8 cellular contexts compared by ENCODE assay signal in genomic region chr1:228165372-228166169, GRCh38. TPM values are rescaled to one million over a fixed set of nuclear protein-coding genes. Genes with fewer than 3 reads are reported as not detected.
DNase-seq lines count a peak whose midpoint lies in the region; TF ChIP-seq lines count a peak whose summit lies in the region.

TSS of gene IBA57 (plus strand) at chr1:228165804. CDS start at chr1:228165817, 13 bp downstream.

- peak within 1 kb of the TSS; percentile 94 for H3K4me3 Mint-ChIP-seq in neural crest cell

- no peaks in the 10 kb centered on the region for H3K36me3 Mint-ChIP-seq in neural crest cell (ENCODE audit: low read depth)

- H4K20me1 ChIP-seq in Loucy (ENCODE audit: insufficient read depth, low read length, poor library complexity, severe bottlenecking): peaks cover 9% of the 10 kb centered on the region

- no peaks in the 10 kb centered on the region for H3K9me3 ChIP-seq in Loucy (ENCODE audit: insufficient read depth, low read depth, low read length)
- no peaks in the 10 kb centered on the region for H3K9me3 ChIP-seq in stomach smooth muscle (ENCODE audit: control insufficient read depth in 2 of 2, low read length in 2 of 2)

- H3K27me3 ChIP-seq in H7 (ENCODE audit: control insufficient read depth, insufficient read depth, low read length): no peaks in the 10 kb centered on the region
- H3K27me3 ChIP-seq in Loucy (ENCODE audit: insufficient read depth, low read length, poor library complexity, severe bottlenecking): no peaks in the 10 kb centered on the region
- H3K27me3 ChIP-seq in stomach smooth muscle (ENCODE audit: control insufficient read depth in 1 of 2, insufficient read depth in 2 of 2, low read length in 2 of 2): peaks cover 6 to 10% of the 10 kb centered on the region in 2 donors

- TF ChIP-seq POLR2A in Raji (IDR thresholded peaks at IDR 0.05; ENCODE audit: insufficient read depth, low read depth, low read length): peak; percentile 91

- peak; percentile 99 for DNase-seq in G401 (ENCODE audit: low spot score)
- DNase-seq in H7: peak; percentile 100
- peak; percentile 100 for DNase-seq in activated effector memory CD4-positive, alpha-beta T cell treated with anti-CD3 and anti-CD28 coated beads, Interleukin-2, amount 50 U/mL, for 16 hours
- DNase-seq in fibroblast of villous mesenchyme (ENCODE audit: low read depth): peak; percentile 99
- peak; percentile 99 for DNase-seq in neural crest cell (ENCODE audit: low read depth, low spot score)

- H3K79me2 ChIP-seq in Loucy (ENCODE audit: insufficient read depth, low read length): peaks cover 40% of the 10 kb centered on the region

- H3F3A ChIP-seq in Loucy (ENCODE audit: low read depth): no peaks in the 10 kb centered on the region

- H3K36me3 ChIP-seq in H7 (replicated peaks; ENCODE audit: control insufficient read depth, insufficient read depth, low read length) (no peaks in the 10 kb centered on the region), Loucy (ENCODE audit: insufficient read depth, low read length) (no peaks in the 10 kb centered on the region), stomach smooth muscle (ENCODE audit: control insufficient read depth in 2 of 2, insufficient read depth in 2 of 2, low read length in 2 of 2) (no peaks in the 10 kb centered on the region)

- in situ Hi-C loops in G401 (cut with HindIII; ENCODE audit: low sequenced_read_pairs): loop anchor here (5.0 kb wide), 1 partner anchor 58 kb away; the partner anchor contains the start of gene MRPL55

- peak within 1 kb of the TSS; percentile 96 for H3K27ac Mint-ChIP-seq in neural crest cell (ENCODE audit: unreplicated experiment)

- H2AFZ ChIP-seq in Loucy (ENCODE audit: low read length): peak within 1 kb of the TSS; percentile 77

- no peaks in the 10 kb centered on the region for H3K9me2 ChIP-seq in Loucy (replicated peaks; ENCODE audit: low read depth, low read length)

- peak within 1 kb of the TSS; percentile 86 for H3K9ac ChIP-seq in Loucy (ENCODE audit: low read depth, low read length, poor library complexity, severe bottlenecking)
- peak within 1 kb of the TSS; percentile 87 to 88 for H3K9ac ChIP-seq in stomach smooth muscle (ENCODE audit: low read length in 2 of 2)

- H3K27ac ChIP-seq in stomach smooth muscle (ENCODE audit: low read length): peak within 1 kb of the TSS; percentile 91

- peak; percentile 65 for TF ChIP-seq CTCF in Loucy (conservative IDR thresholded peaks at IDR 0.05; ENCODE audit: low read length)
- peak; percentile 69 for TF ChIP-seq CTCF in fibroblast of villous mesenchyme (IDR thresholded peaks at IDR 0.05; ENCODE audit: insufficient read depth, low read depth, low read length)
- TF ChIP-seq CTCF in neural crest cell (conservative IDR thresholded peaks at IDR 0.05): peak; percentile 93

- H3K4me2 ChIP-seq in Loucy (ENCODE audit: low read depth, low read length, poor library complexity, severe bottlenecking): peak within 1 kb of the TSS; percentile 98

- H3K27me3 Mint-ChIP-seq in neural crest cell (ENCODE audit: low read depth): peaks cover 3% of the 10 kb centered on the region

- no peaks in the 10 kb centered on the region for H3K9me3 Mint-ChIP-seq in neural crest cell

- H3K4me3 ChIP-seq in H7 (ENCODE audit: insufficient read depth, low read depth, low read length): peak within 1 kb of the TSS; percentile 75
- peak within 1 kb of the TSS; percentile 86 for H3K4me3 ChIP-seq in Loucy (ENCODE audit: low read length, poor library complexity, severe bottlenecking)
- H3K4me3 ChIP-seq in fibroblast of villous mesenchyme (ENCODE audit: low read depth, low read length): peak within 1 kb of the TSS; percentile 70
- peak within 1 kb of the TSS; percentile 82 to 90 for H3K4me3 ChIP-seq in stomach smooth muscle (ENCODE audit: low read length in 2 of 2)

- H3K4me1 ChIP-seq in Loucy (ENCODE audit: insufficient read depth, low read length, poor library complexity, severe bottlenecking) (peaks cover 35% of the 10 kb centered on the region), stomach smooth muscle (ENCODE audit: control insufficient read depth, insufficient read depth, low read length) (peaks cover 28% of the 10 kb centered on the region)

- peaks cover 24% of the 10 kb centered on the region for H3K4me1 Mint-ChIP-seq in neural crest cell

RNA-seq across cellular contexts. Expression of gene IBA57, which starts in this region (rescaled TPM):
- 9.7 and 19.0 TPM in 2 replicates for total RNA-seq in G401 (2014; rRNA removed; shearing (Covaris generic))
- 21.2 and 23.3 TPM in 2 replicates for total RNA-seq in H7 (2014; rRNA removed; shearing (Covaris generic))
- total RNA-seq in fibroblast of villous mesenchyme (3.5 and 4.3 TPM in 2 replicates), neural crest cell (8.3 and 10.4 TPM in 2 replicates)

Comparison
In these comparisons a context has a peak if more than half of its experiments do, and no peak if none do; other contexts are left out.
1. Peak in every context shown above with its lines: DNase-seq, H3K4me3 ChIP-seq and H3K27ac ChIP-seq.